ENCODE assay signal across 8 cellular contexts in the genomic region with DNA sequence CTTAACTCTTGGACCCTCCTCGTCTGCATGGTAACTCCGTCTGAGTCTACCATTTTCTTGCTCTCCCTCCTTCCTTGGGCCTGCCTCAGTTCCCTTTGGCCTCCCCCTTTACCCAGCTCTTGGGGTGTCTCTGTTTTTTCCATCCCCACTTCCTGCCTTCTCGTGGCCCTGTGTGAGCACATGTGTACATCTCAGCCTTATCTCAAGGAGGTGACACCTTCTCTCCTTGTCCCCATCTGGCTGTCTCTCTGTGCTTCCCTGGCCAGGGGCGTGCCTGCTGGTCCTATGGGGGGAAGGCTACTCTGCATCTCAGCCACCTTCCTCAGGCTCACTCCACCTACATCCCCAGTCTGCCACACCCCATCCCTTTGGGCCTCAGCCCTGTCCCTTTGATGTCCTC. TPM values are rescaled to one million over a fixed set of nuclear protein-coding genes. Genes with fewer than 3 reads are reported as not detected.
DNase-seq lines count a peak whose midpoint lies in the region; ATAC-seq and TF ChIP-seq lines count a peak whose summit lies in the region.

No MANE protein-coding gene starts in this region.

- H3K9me3 ChIP-seq in left ventricle myocardium inferior (replicated peaks), result no peaks in the 10 kb centered on the region
- H3K9me3 ChIP-seq in adrenal gland (replicated peaks in 1 of 3), result no peaks in the 10 kb centered on the region
- no peaks in the 10 kb centered on the region for H3K9me3 ChIP-seq in mucosa of stomach (ENCODE audit: control insufficient read depth, low read length)
- no peaks in the 10 kb centered on the region for H3K9me3 ChIP-seq in vagina

- TF ChIP-seq POLR2A in adrenal gland (IDR thresholded peaks at IDR 0.05) (no peak), vagina (IDR thresholded peaks at IDR 0.05) (no peak)

- H3K27me3 ChIP-seq in left ventricle myocardium inferior (ENCODE audit: low read depth) (no peaks in the 10 kb centered on the region), adrenal gland (no peaks in the 10 kb centered on the region), mucosa of stomach (ENCODE audit: control insufficient read depth, insufficient read depth, low read length) (no peaks in the 10 kb centered on the region), vagina (no peaks in the 10 kb centered on the region), foreskin keratinocyte (no peaks in the 10 kb centered on the region)

- intact Hi-C loops in left ventricle myocardium inferior (cut with micrococcal nuclease) (loop anchor here (10.0 kb wide), 1 partner anchor 58 kb away; no protein-coding TSS in a partner anchor), left ventricle myocardium superior (cut with micrococcal nuclease) (no loop called here), adrenal gland (cut with DNase I) (no loop called here), vagina (cut with DNase I) (loop anchor here (5.0 kb wide), 1 partner anchor 61 kb away; no protein-coding TSS in a partner anchor)

- H3K4me1 ChIP-seq in left ventricle myocardium inferior (peaks cover 35% of the 10 kb centered on the region), adrenal gland (replicated peaks in 1 of 2) (peaks cover 6% of the 10 kb centered on the region in 2 donors), mucosa of stomach (ENCODE audit: control insufficient read depth, insufficient read depth, low read length) (peaks cover 12% of the 10 kb centered on the region), vagina (peaks cover 28% of the 10 kb centered on the region), foreskin keratinocyte (no peaks in the 10 kb centered on the region)

- TF ChIP-seq CTCF in left ventricle myocardium inferior (IDR thresholded peaks at IDR 0.05; ENCODE audit: borderline replicate concordance) (no peak), adrenal gland (IDR thresholded peaks at IDR 0.05) (no peak), vagina (IDR thresholded peaks at IDR 0.05) (no peak), foreskin keratinocyte (conservative IDR thresholded peaks at IDR 0.05) (no peak), GM20000 (IDR thresholded peaks at IDR 0.05; ENCODE audit: extremely low read depth, missing control alignments) (no peak)

- H3K36me3 ChIP-seq in left ventricle myocardium inferior (no peaks in the 10 kb centered on the region), adrenal gland (replicated peaks in 1 of 2) (no peaks in the 10 kb centered on the region), mucosa of stomach (ENCODE audit: control insufficient read depth, insufficient read depth, low read length) (no peaks in the 10 kb centered on the region), vagina (no peaks in the 10 kb centered on the region)

- H3K9ac ChIP-seq in mucosa of stomach (ENCODE audit: low read length), result peak overlapping the region; percentile 85

- 74 to 90% (median 80%) methylated on average over 4 of the region's 4 CpGs for WGBS in adrenal gland, 4 donors

- DNase-seq in left ventricle myocardium inferior (no peak), left ventricle myocardium superior (no peak), adrenal gland (no peak), vagina (ENCODE audit: extremely low spot score in 2 of 2) (no peak), foreskin keratinocyte (no peak), GM20000 (ENCODE audit: low spot score) (no peak)

- ATAC-seq in left ventricle myocardium superior (no peak), HG02798 (IDR thresholded peaks at IDR 0.05; ENCODE audit: poor library complexity, unreplicated experiment) (no peak), foreskin keratinocyte (no peak)

- peak overlapping the region; percentile 96 for H3K27ac ChIP-seq in left ventricle myocardium inferior (replicated peaks)
- H3K27ac ChIP-seq in adrenal gland, result peak overlapping the region; percentile 51 to 96 (median 83)
- peak overlapping the region; percentile 91 for H3K27ac ChIP-seq in vagina
- H3K27ac ChIP-seq in foreskin keratinocyte, result no peak overlapping the region

- H3K4me3 ChIP-seq in left ventricle myocardium inferior, result peak overlapping the region; percentile 71
- H3K4me3 ChIP-seq in adrenal gland, result peak overlapping the region in 1 of 4 donors; percentile 62
- peak overlapping the region; percentile 31 for H3K4me3 ChIP-seq in mucosa of stomach (ENCODE audit: low read length)
- H3K4me3 ChIP-seq in vagina, result peak overlapping the region in 1 of 2 donors; percentile 54

RNA-seq across cellular contexts. Expression of a gene that starts 6.6 kb away (rescaled TPM):
- 9.6 TPM for total RNA-seq in left ventricle myocardium inferior
- 7.5 TPM for total RNA-seq in left ventricle myocardium superior
- 10 to 100 TPM in 4 of 8 donors, 1 to 10 TPM in 4; 3.4 to 13.9 (median 9.1) TPM for total RNA-seq in adrenal gland
- polyA plus RNA-seq in adrenal gland, result 1 to 10 TPM; 4.0 to 7.0 (median 4.7) TPM
- total RNA-seq in vagina, result 3.2 TPM
- total RNA-seq in foreskin keratinocyte, result 0.95 and 1.6 TPM in 2 replicates
- 3.0 and 3.2 TPM in 2 replicates for polyA plus RNA-seq in foreskin keratinocyte

RNA-seq across cellular contexts. Expression of a gene that starts 9.1 kb away (rescaled TPM):
- 25.2 TPM for total RNA-seq in left ventricle myocardium inferior
- total RNA-seq in left ventricle myocardium superior, result 29.6 TPM
- 10 to 100 TPM; 18.0 to 45.3 (median 30.2) TPM for total RNA-seq in adrenal gland
- 10 to 100 TPM in 2 of 3 donors, 1 to 10 TPM in 1; 7.7 to 88.3 (median 50.1) TPM for polyA plus RNA-seq in adrenal gland
- 38.1 TPM for total RNA-seq in vagina
- total RNA-seq in foreskin keratinocyte, result 35.3 and 39.1 TPM in 2 replicates
- 48.6 and 51.0 TPM in 2 replicates for polyA plus RNA-seq in foreskin keratinocyte

RNA-seq across cellular contexts. Expression of a gene that starts 20.4 kb away (rescaled TPM):
- total RNA-seq in left ventricle myocardium inferior (6.3 TPM), left ventricle myocardium superior (5.7 TPM), adrenal gland (10 to 100 TPM in 7 of 8 donors, 1 to 10 TPM in 1; 6.6 to 17.6 (median 12.5) TPM), vagina (21.4 TPM), foreskin keratinocyte (32.2 and 33.0 TPM in 2 replicates)
- polyA plus RNA-seq in adrenal gland (10 to 100 TPM in 2 of 3 donors, 1 to 10 TPM in 1; 1.6 to 74.1 (median 14.0) TPM), foreskin keratinocyte (21.8 and 23.3 TPM in 2 replicates)

RNA-seq across cellular contexts. Expression of a gene that starts 45.9 kb away (rescaled TPM):
- total RNA-seq in left ventricle myocardium inferior (12.2 TPM), left ventricle myocardium superior (10.8 TPM), adrenal gland (100 to 1,000 TPM in 1 of 8 donors, 10 to 100 TPM in 7; 25.6 to 101 (median 88.5) TPM), vagina (27.0 TPM), foreskin keratinocyte (8.4 and 9.0 TPM in 2 replicates)
- polyA plus RNA-seq in adrenal gland (10 to 100 TPM; 19.5 to 60.5 (median 45.8) TPM), foreskin keratinocyte (9.1 and 9.2 TPM in 2 replicates)

RNA-seq across cellular contexts. Expression of a gene that starts 54.6 kb away (rescaled TPM):
- total RNA-seq in left ventricle myocardium inferior, result 7.4 TPM
- total RNA-seq in left ventricle myocardium superior, result 11.0 TPM
- total RNA-seq in adrenal gland, result 10 to 100 TPM in 6 of 8 donors, 1 to 10 TPM in 2; 6.0 to 23.0 (median 12.8) TPM
- polyA plus RNA-seq in adrenal gland, result 10 to 100 TPM in 2 of 3 donors, 1 to 10 TPM in 1; 8.7 to 40.1 (median 19.1) TPM
- 10.6 TPM for total RNA-seq in vagina
- 6.7 and 7.1 TPM in 2 replicates for total RNA-seq in foreskin keratinocyte
- 6.0 and 6.4 TPM in 2 replicates for polyA plus RNA-seq in foreskin keratinocyte

Comparison
In these comparisons a context has a peak if more than half of its experiments do, and no peak if none do; other contexts are left out.
1. intact Hi-C loops: an anchor here in left ventricle myocardium inferior (10.0 kb wide) and vagina (5.0 kb wide); none called in left ventricle myocardium superior and adrenal gland.